In the genomic region with DNA sequence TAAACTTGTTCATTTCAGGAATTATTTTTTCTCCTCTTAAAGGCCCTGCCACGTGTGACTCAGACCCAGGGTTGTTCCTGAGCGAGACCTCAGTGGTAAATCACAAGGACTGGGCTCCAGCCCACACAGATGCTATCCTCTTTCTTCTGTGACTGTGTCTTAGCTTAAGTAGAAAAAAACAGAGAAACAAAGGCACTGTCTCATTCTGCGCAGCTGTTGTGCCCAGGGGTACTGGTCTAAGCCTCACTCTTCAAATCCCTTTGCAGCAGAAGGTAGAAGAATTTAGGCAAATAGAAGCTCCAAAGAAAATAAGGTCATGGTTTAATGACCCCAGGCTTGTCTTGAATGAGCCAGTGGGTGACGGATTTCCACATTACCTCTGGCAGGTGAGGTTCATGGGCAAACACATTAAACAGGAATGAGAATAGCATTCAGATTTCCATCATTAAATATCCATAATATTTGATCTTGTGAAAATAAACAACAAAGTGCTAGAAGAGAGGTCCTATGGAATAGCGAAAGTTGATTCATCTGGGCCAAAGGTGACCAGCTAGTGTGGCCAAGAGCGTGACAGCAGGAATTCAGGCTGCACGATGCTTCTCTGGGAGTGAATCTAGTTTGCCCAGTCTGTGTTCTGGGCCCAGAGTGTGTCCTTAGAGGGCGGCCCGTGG, we compare ENCODE assay signal across 19 cellular contexts.
A peak's percentile ranks its signal among the peaks of the same experiment; 100 is the strongest.
DNase-seq lines count a peak whose midpoint lies in the region; ATAC-seq and TF ChIP-seq lines count a peak whose summit lies in the region.
"Had no signal": no experiment of that assay in that cellular context is flagged by ENCODE, and none has a peak within 500 bp of the region (broad histone marks: within the 10 kb centered on the region; RNA-seq: fewer than 3 reads in every experiment).

No MANE protein-coding gene starts in this region.

- no peak overlapping the region for H2BK15ac ChIP-seq in mesendoderm (replicated peaks; ENCODE audit: low read depth)

- no peaks in the 10 kb centered on the region for H3K27me3 ChIP-seq in Panc1 (ENCODE audit: control insufficient read depth, insufficient read depth, low read length)
- H3K27me3 ChIP-seq in mesendoderm (ENCODE audit: insufficient read depth, low read length, poor library complexity) = no peaks in the 10 kb centered on the region
- no peaks in the 10 kb centered on the region for H3K27me3 ChIP-seq in CD8-positive, alpha-beta memory T cell (ENCODE audit: insufficient read depth, low read length, poor library complexity, severe bottlenecking)
- H3K27me3 ChIP-seq: BLaER1 treated with 17β-estradiol and CSF1 and Interleukin-3, amounts not matched to agents 10 nM and 100 nM had no signal

- H3K9me3 ChIP-seq in Panc1 (ENCODE audit: control insufficient read depth, insufficient read depth, low read depth, low read length) = no peaks in the 10 kb centered on the region
- no peaks in the 10 kb centered on the region for H3K9me3 ChIP-seq in CD8-positive, alpha-beta memory T cell (ENCODE audit: low read length)
- H3K9me3 ChIP-seq: adrenal gland; BLaER1 treated with 17β-estradiol and CSF1 and Interleukin-3, amounts not matched to agents 10 nM and 100 nM; HAP-1 had no signal

- H3K27me3 Mint-ChIP-seq in CD8-positive, alpha-beta memory T cell = peaks cover 8 to 20% of the 10 kb centered on the region in 2 donors

- TF ChIP-seq CTCF in Panc1 (IDR thresholded peaks at IDR 0.05) = no peak
- no peak for TF ChIP-seq CTCF in fibroblast of mammary gland (conservative IDR thresholded peaks at IDR 0.05; ENCODE audit: control insufficient read depth, insufficient read depth, low read depth, low read length)

- H2BK120ac ChIP-seq in mesendoderm (ENCODE audit: low read depth, low read length) = no peak overlapping the region

- peak overlapping the region; percentile 28 for H2AK5ac ChIP-seq in mesendoderm (ENCODE audit: low read length)

- POLR2A ChIA-PET in Panc1 (lab: Charles Lee) = no interaction called here
- POLR2A ChIA-PET in CD8-positive, alpha-beta memory T cell (lab: Charles Lee) = no interaction called here

- no peak overlapping the region for H2BK5ac ChIP-seq in mesendoderm (ENCODE audit: low read length)

- no peaks in the 10 kb centered on the region for H3K79me1 ChIP-seq in mesendoderm (ENCODE audit: low read length)

- H3K36me3 Mint-ChIP-seq in CD8-positive, alpha-beta memory T cell = peaks cover 0 to 3% (median 0%) of the 10 kb centered on the region in 3 donors

- intact Hi-C loops in Panc1 (cut with micrococcal nuclease; ENCODE audit: unreplicated experiment) = no loop called here

- no peak overlapping the region for H3K27ac Mint-ChIP-seq in CD8-positive, alpha-beta memory T cell
- H3K27ac Mint-ChIP-seq: activated CD8-positive, alpha-beta T cell treated with anti-CD3 and anti-CD28 coated beads for 36 hours; dendritic cell treated with granulocyte-macrophage colony-stimulating factor and Interleukin-4, amounts not matched to agents 40 ng/mL and 50 ng/mL, for 4 days had no signal

- BruUV-seq in Panc1 (replicated peaks; lab: Mats Ljungman, UMichigan) = no TSS peak

- H3K4ac ChIP-seq in mesendoderm (ENCODE audit: low read depth, low read length) = no peak overlapping the region

- H3K23ac ChIP-seq in mesendoderm (ENCODE audit: low read length) = no peak overlapping the region

- 0 out of 2 replicates have a peak, but pooled peaks cover 8% of the 10 kb centered on the region for H3K4me1 ChIP-seq in Panc1 (ENCODE audit: control insufficient read depth, insufficient read depth, low read length)
- no peaks in the 10 kb centered on the region for H3K4me1 ChIP-seq in mesendoderm (ENCODE audit: control insufficient read depth, low read depth, low read length)
- H3K4me1 ChIP-seq in CD8-positive, alpha-beta memory T cell (ENCODE audit: insufficient read depth, low read length) = no peaks in the 10 kb centered on the region
- H3K4me1 ChIP-seq: adrenal gland, HAP-1 had no signal

- H3K36me3 ChIP-seq in Panc1 (ENCODE audit: control insufficient read depth, insufficient read depth, low read length) (no peaks in the 10 kb centered on the region), mesendoderm (ENCODE audit: control insufficient read depth, insufficient read depth, low read length) (no peaks in the 10 kb centered on the region)
- no peaks in the 10 kb centered on the region for H3K36me3 ChIP-seq in CD8-positive, alpha-beta memory T cell (ENCODE audit: insufficient read depth, low read length)
- H3K36me3 ChIP-seq: adrenal gland; BLaER1 treated with 17β-estradiol and CSF1 and Interleukin-3, amounts not matched to agents 10 nM and 100 nM; HAP-1 had no signal

- CTCF ChIA-PET in Panc1 (lab: Charles Lee) = no interaction called here
- CTCF ChIA-PET in CD8-positive, alpha-beta memory T cell (lab: Charles Lee) = no interaction called here

- H3K56ac ChIP-seq in mesendoderm (ENCODE audit: low read length) = no peak overlapping the region

- H3K4me1 Mint-ChIP-seq in CD8-positive, alpha-beta memory T cell = peaks cover 0 to 3% (median 0%) of the 10 kb centered on the region in 3 donors

- no peak overlapping the region for H3K9ac ChIP-seq in mesendoderm (ENCODE audit: low read length)
- H3K9ac ChIP-seq: BLaER1 treated with 17β-estradiol and CSF1 and Interleukin-3, amounts not matched to agents 10 nM and 100 nM had no signal

- no peak overlapping the region for H3K4me3 ChIP-seq in Panc1 (ENCODE audit: low read depth in 2 of 2, low read length in 2 of 2)
- H3K4me3 ChIP-seq in fibroblast of mammary gland (ENCODE audit: control insufficient read depth, low read depth, low read length) = no peak overlapping the region
- H3K4me3 ChIP-seq in mesendoderm (ENCODE audit: low read length) = no peak overlapping the region
- no peak overlapping the region for H3K4me3 ChIP-seq in CD8-positive, alpha-beta memory T cell (ENCODE audit: low read length)
- H3K4me3 ChIP-seq: adrenal gland; BLaER1 treated with 17β-estradiol and CSF1 and Interleukin-3, amounts not matched to agents 10 nM and 100 nM; HAP-1 had no signal

- no peaks in the 10 kb centered on the region for H3K79me2 ChIP-seq in mesendoderm (ENCODE audit: control insufficient read depth, insufficient read depth, low read length)

- in situ Hi-C loops in Panc1 (cut with HindIII; ENCODE audit: low pct_unique_long_range_greater_than_20kb, low sequenced_read_pairs) = no loop called here

- no peak overlapping the region for H4K5ac ChIP-seq in mesendoderm (ENCODE audit: low read length)

- no peak overlapping the region for H3K4me3 Mint-ChIP-seq in CD8-positive, alpha-beta memory T cell
- H3K4me3 Mint-ChIP-seq: activated CD8-positive, alpha-beta T cell treated with anti-CD3 and anti-CD28 coated beads for 36 hours; dendritic cell treated with granulocyte-macrophage colony-stimulating factor and Interleukin-4, amounts not matched to agents 40 ng/mL and 50 ng/mL, for 4 days had no signal

- H3K27ac ChIP-seq in Panc1 (ENCODE audit: low read length) = peak overlapping the region; percentile 21; the same call in 1 of the 2 replicates
- no peak overlapping the region for H3K27ac ChIP-seq in mesendoderm (ENCODE audit: low read depth, low read length)
- no peak overlapping the region for H3K27ac ChIP-seq in CD8-positive, alpha-beta memory T cell (ENCODE audit: low read depth, low read length)
- H3K27ac ChIP-seq: adrenal gland; BLaER1 treated with 17β-estradiol and CSF1 and Interleukin-3, amounts not matched to agents 10 nM and 100 nM; HL-60 had no signal

- WGBS in mesendoderm (ENCODE audit: extremely low coverage, insufficient coverage, low lambda C conversion rate) = no CpG with 5 or more reads among the region's 9 CpGs

- no peak overlapping the region for H3K18ac ChIP-seq in mesendoderm (ENCODE audit: low read length)

- H3K9me3 Mint-ChIP-seq in CD8-positive, alpha-beta memory T cell = no peaks in the 10 kb centered on the region
- H3K9me3 Mint-ChIP-seq: activated CD8-positive, alpha-beta T cell treated with anti-CD3 and anti-CD28 coated beads for 36 hours; dendritic cell treated with granulocyte-macrophage colony-stimulating factor and Interleukin-4, amounts not matched to agents 40 ng/mL and 50 ng/mL, for 4 days had no signal

- peak; percentile 12 for DNase-seq in AG20443 (ENCODE audit: low spot score)
- no peak for DNase-seq in Panc1 (ENCODE audit: low read depth, low spot score)
- DNase-seq in fibroblast of mammary gland (ENCODE audit: low read depth) = peak; percentile 68
- DNase-seq in mesendoderm = no peak
- DNase-seq in NCI-H2107 (lab: John Stamatoyannopoulos, UW) = no peak
- no peak for DNase-seq in activated CD4-positive, alpha-beta T cell treated with anti-CD3 and anti-CD28 coated beads, Interleukin-2, amount 50 U/mL, for 48 hours
- DNase-seq in CD8-positive, alpha-beta memory T cell = no peak
- DNase-seq in Kasumi-1 (lab: John Stamatoyannopoulos, UW) = no peak
- DNase-seq: activated CD4-positive, CD25-positive, alpha-beta regulatory T cell; activated CD8-positive, alpha-beta T cell treated with anti-CD3 and anti-CD28 coated beads for 36 hours; adrenal gland; hippocampal formation; NCI-H1694 treated with DMSO at 0.1 percent for 48 hours; occipital lobe; Right ventricle myocardium superior had no signal

- peak; percentile 77 for ATAC-seq in Panc1
- ATAC-seq: activated CD8-positive, alpha-beta T cell treated with anti-CD3 and anti-CD28 coated beads for 36 hours had no signal

- no peak overlapping the region for H3K4me2 ChIP-seq in mesendoderm (ENCODE audit: low read length)
- H3K4me2 ChIP-seq: BLaER1 treated with 17β-estradiol and CSF1 and Interleukin-3, amounts not matched to agents 10 nM and 100 nM had no signal

- H4K8ac ChIP-seq in mesendoderm (ENCODE audit: low read depth, low read length) = no peak overlapping the region

Comparison
In these comparisons a context has a peak if more than half of its experiments do, and no peak if none do; other contexts are left out.
1. DNase-seq: peak in AG20443 (single experiment) and fibroblast of mammary gland (single experiment); none in Panc1 (single experiment), mesendoderm (single experiment), NCI-H2107 (single experiment), activated CD4-positive, alpha-beta T cell treated with anti-CD3 and anti-CD28 coated beads, Interleukin-2, amount 50 U/mL, for 48 hours (0 of 2), CD8-positive, alpha-beta memory T cell (0 of 5) and Kasumi-1 (0 of 2).